ENCODE assay signal across 18 cellular contexts in genomic region chr20:34560614-34561013, GRCh38. TPM values are rescaled to one million over a fixed set of nuclear protein-coding genes. Genes with fewer than 3 reads are reported as not detected.
DNase-seq lines count a peak whose midpoint lies in the region; ATAC-seq and TF ChIP-seq lines count a peak whose summit lies in the region.
"Had no signal": no experiment of that assay in that cellular context is flagged by ENCODE, and none has a peak within 500 bp of the region (broad histone marks: within the 10 kb centered on the region; RNA-seq: fewer than 3 reads in every experiment).

No MANE protein-coding gene starts in this region.

- CTCF ChIA-PET in RWPE1 (lab: Yijun Ruan, JAX), result no interaction called here

- no peak for DNase-seq in RWPE1 (ENCODE audit: low spot score)
- DNase-seq in ascending aorta (ENCODE audit: low spot score in 2 of 2), result no peak
- no peak for DNase-seq in heart left ventricle
- DNase-seq in KBM-7, result no peak
- DNase-seq: activated CD4-positive, alpha-beta T cell treated with anti-CD3 and anti-CD28 coated beads, Interleukin-2, amount 50 U/mL, for 4 hours; COR-L47; HCEC 1CT; NCI-H1417 treated with DMSO at 0.1 percent for 48 hours; NCI-H526; sigmoid colon; stimulated activated CD8-positive, alpha-beta memory T cell treated with anti-CD3 and anti-CD28 coated beads, Interleukin-4, amount 100 ng/mL, for 48 hours; WERI-Rb-1 had no signal

- H3K4me1 ChIP-seq in ascending aorta (peaks cover 7% of the 10 kb centered on the region in 2 donors), heart left ventricle (peaks cover 0 to 31% (median 9%) of the 10 kb centered on the region in 12 donors)

- in situ Hi-C loops in KBM-7 (cut with MboI; ENCODE audit: low pct_unique_long_range_greater_than_20kb, low sequenced_read_pairs), result no loop called here

- 95 to 96% (median 96%) methylated on average over 7 of the region's 7 CpGs for WGBS in heart left ventricle, 4 donors

- no peaks in the 10 kb centered on the region for H3K27me3 ChIP-seq in ascending aorta
- no peaks in the 10 kb centered on the region for H3K27me3 ChIP-seq in layer of hippocampus (ENCODE audit: control insufficient read depth, insufficient read depth, low read length)
- no peaks in the 10 kb centered on the region for H3K27me3 ChIP-seq in heart left ventricle
- H3K27me3 ChIP-seq: cardiac muscle cell, sigmoid colon, suprapubic skin had no signal

- ATAC-seq in HG02973 (IDR thresholded peaks at IDR 0.05; ENCODE audit: unreplicated experiment), result no peak
- ATAC-seq in heart left ventricle, result no peak

- peak overlapping the region; percentile 74 for H3K27ac ChIP-seq in RWPE1
- H3K27ac ChIP-seq in ascending aorta, result peak overlapping the region; percentile 8 to 100
- H3K27ac ChIP-seq in layer of hippocampus (ENCODE audit: low read depth, low read length), result peak overlapping the region; percentile 42
- peak overlapping the region; percentile 70 for H3K27ac ChIP-seq in temporal lobe (ENCODE audit: low read depth, low read length)
- peak overlapping the region in 1 of 12 donors; percentile 97 for H3K27ac ChIP-seq in heart left ventricle
- H3K27ac ChIP-seq: cardiac muscle cell, SK-N-MC, suprapubic skin had no signal

- no peak for TF ChIP-seq CTCF in RWPE1 (conservative IDR thresholded peaks at IDR 0.05; ENCODE audit: low read depth)
- no peak for TF ChIP-seq CTCF in ascending aorta (IDR thresholded peaks at IDR 0.05)
- TF ChIP-seq CTCF in heart left ventricle (IDR thresholded peaks at IDR 0.05), result no peak

- no peak for TF ChIP-seq POLR2A in heart left ventricle (IDR thresholded peaks at IDR 0.05)

- no peaks in the 10 kb centered on the region for H3K9me3 ChIP-seq in ascending aorta
- H3K9me3 ChIP-seq in heart left ventricle, result no peaks in the 10 kb centered on the region
- H3K9me3 ChIP-seq: sigmoid colon, suprapubic skin had no signal

- POLR2A ChIA-PET in RWPE1 (lab: Yijun Ruan, JAX; ENCODE audit: low non-redundant PET), result no interaction called here

- no peaks in the 10 kb centered on the region for H3K36me3 ChIP-seq in ascending aorta
- peaks cover 0 to 6% (median 0%) of the 10 kb centered on the region in 9 donors for H3K36me3 ChIP-seq in heart left ventricle
- H3K36me3 ChIP-seq: cardiac muscle cell, sigmoid colon, suprapubic skin had no signal

- no peak overlapping the region for H3K4me3 ChIP-seq in ascending aorta
- H3K4me3 ChIP-seq in heart left ventricle, result no peak overlapping the region
- H3K4me3 ChIP-seq: cardiac muscle cell, sigmoid colon, SK-N-MC, suprapubic skin had no signal

- intact Hi-C loops in ascending aorta (cut with DNase I) (no loop called here), heart left ventricle (cut with DNase I) (loop anchor here in 1 of 10 donors (10.0 kb wide), 1 partner anchor 144 kb away; the partner anchor contains the start of gene TP53INP2)

RNA-seq across cellular contexts. Expression of gene MAP1LC3A, which starts 2.1 kb away (rescaled TPM):
- total RNA-seq in ascending aorta (131 TPM), temporal lobe (49.2 TPM), heart left ventricle (100 to 1,000 TPM in 3 of 9 donors, 10 to 100 TPM in 6; 54.0 to 212 (median 88.6) TPM)
- polyA plus RNA-seq in heart left ventricle, result 100 to 1,000 TPM in 1 of 2 donors, 10 to 100 TPM in 1; 42.8 to 145 TPM

RNA-seq across cellular contexts. Expression of gene DYNLRB1, which starts 44.4 kb away (rescaled TPM):
- total RNA-seq in ascending aorta (148 TPM), temporal lobe (28.0 TPM), heart left ventricle (100 to 1,000 TPM; 129 to 376 (median 145) TPM)
- polyA plus RNA-seq in heart left ventricle, result 100 to 1,000 TPM; 200 to 405 TPM
